27 cellular contexts compared by ENCODE assay signal in genomic region chr2:237162959-237163358, GRCh38.
DNase-seq lines count a peak whose midpoint lies in the region; ATAC-seq, FAIRE-seq and TF ChIP-seq lines count a peak whose summit lies in the region.
"Had no signal": no experiment of that assay in that cellular context is flagged by ENCODE, and none has a peak within 500 bp of the region (broad histone marks: within the 10 kb centered on the region; RNA-seq: fewer than 3 reads in every experiment).

No MANE protein-coding gene starts in this region.

- H2BK5ac ChIP-seq in IMR-90 (ENCODE audit: low read depth, low read length, poor library complexity, severe bottlenecking): peak overlapping the region; percentile 36

- no peak for TF ChIP-seq POLR2A in A549 (IDR thresholded peaks at IDR 0.05; ENCODE audit: low read length)
- no peak for TF ChIP-seq POLR2A in IMR-90 (IDR thresholded peaks at IDR 0.05; ENCODE audit: low read depth, low read length)

- in situ Hi-C loops in IMR-90 (cut with MboI; ENCODE audit: low sequenced_read_pairs): loop anchor here (10.0 kb wide), 1 partner anchor 162 kb away; no protein-coding TSS in a partner anchor

- TF ChIP-seq RAD21 in A549 (conservative IDR thresholded peaks at IDR 0.05 in 1 of 2, IDR thresholded peaks at IDR 0.05 in 1 of 2): no peak
- no peak for TF ChIP-seq RAD21 in IMR-90 (IDR thresholded peaks at IDR 0.05; ENCODE audit: low read length)

- H2BK20ac ChIP-seq in IMR-90 (ENCODE audit: low read depth, low read length): 0 out of 2 replicates have a peak overlapping the region, but pooled peaks have one; percentile 27

- no peaks in the 10 kb centered on the region for H3K36me3 ChIP-seq in IMR-90 (ENCODE audit: control insufficient read depth, insufficient read depth, low read length)
- H3K36me3 ChIP-seq: SJSA1 had no signal

- H3K23ac ChIP-seq in IMR-90 (ENCODE audit: low read depth, low read length): no peak overlapping the region

- intact Hi-C loops in IMR-90 (cut with micrococcal nuclease): no loop called here

- peak overlapping the region in 1 of 2 experiments; percentile 56; a peak in 2 of 4 replicates for H4K8ac ChIP-seq in IMR-90 (ENCODE audit: low read depth in 2 of 2, low read length in 2 of 2)

- H4K5ac ChIP-seq in IMR-90 (ENCODE audit: low read depth, low read length): peak overlapping the region; percentile 9; the same call in 1 of the 2 replicates

- H3K27ac ChIP-seq in A549: no peak overlapping the region
- H3K27ac ChIP-seq in IMR-90 (ENCODE audit: insufficient read depth, low read length): peak overlapping the region; percentile 44; the same call in 1 of the 2 replicates
- H3K27ac ChIP-seq: PC-9, SJSA1 had no signal

- no peak overlapping the region; the same call in 1 of the 2 replicates for H4K91ac ChIP-seq in IMR-90 (ENCODE audit: insufficient read depth, low read depth, low read length)

- H3K4me1 ChIP-seq in A549 (no peaks in the 10 kb centered on the region), IMR-90 (ENCODE audit: control insufficient read depth, insufficient read depth, low read length) (peaks cover 11% of the 10 kb centered on the region)

- H3K4me3 ChIP-seq in A549: no peak overlapping the region
- no peak overlapping the region for H3K4me3 ChIP-seq in IMR-90 (ENCODE audit: insufficient read depth, low read depth, low read length)
- H3K4me3 ChIP-seq: PC-9, SJSA1 had no signal

- peaks cover 2 to 25% of the 10 kb centered on the region in 2 experiments; a peak in 2 of 4 replicates for H3K79me1 ChIP-seq in IMR-90 (ENCODE audit: low read depth in 1 of 2, low read length in 2 of 2)

- peaks cover 9% of the 10 kb centered on the region for H3K4me1 Mint-ChIP-seq in T-helper 17 cell

- CTCF ChIA-PET in A549 (lab: Yijun Ruan, JAX): interaction anchor here (1.2 to 2.1 kb wide), 3 partner anchors 116 to 583 kb away, joined by 3 to 12 read pairs (median 3); no protein-coding TSS in a partner anchor
- CTCF ChIA-PET in IMR-90 (lab: Yijun Ruan, JAX): interaction anchor here (0.7 kb wide), 3 partner anchors 251 to 657 kb away, joined by 3 to 6 read pairs (median 3); no protein-coding TSS in a partner anchor

- dilution Hi-C loops in IMR-90 (cut with HindIII; ENCODE audit: low sequenced_read_pairs, unreplicated experiment): no loop called here

- no peak overlapping the region for H3K14ac ChIP-seq in IMR-90 (replicated peaks; ENCODE audit: low read depth, low read length)

- H3K4me2 ChIP-seq in A549 (no peak overlapping the region), IMR-90 (ENCODE audit: low read depth, low read length) (no peak overlapping the region)
- H3K4me2 ChIP-seq: PC-9 had no signal

- ATAC-seq in A549 (no peak), IMR-90 (ENCODE audit: low read depth) (no peak), T-helper 17 cell (no peak), GM18909 (IDR thresholded peaks at IDR 0.05; ENCODE audit: poor library complexity, unreplicated experiment) (no peak)

- no peaks in the 10 kb centered on the region for H3K9me3 ChIP-seq in A549
- H3K9me3 ChIP-seq in IMR-90 (ENCODE audit: control insufficient read depth, insufficient read depth, low read length): no peaks in the 10 kb centered on the region
- no peaks in the 10 kb centered on the region for H3K9me3 ChIP-seq in T-helper 17 cell (ENCODE audit: control insufficient read depth, low read length, poor library complexity, severe bottlenecking)

- DNase-seq in A549 (ENCODE audit: low read depth in 1 of 2, low spot score in 1 of 2) (no peak), IMR-90 (no peak), T-helper 17 cell (no peak), myocyte (ENCODE audit: low read depth) (peak; percentile 21), T1000 (lab: John Stamatoyannopoulos, UW) (no peak), NCI-H1417 treated with DMSO at 0.1 percent for 48 hours (lab: John Stamatoyannopoulos, UW) (no peak), EL (no peak)
- DNase-seq: AML-193; C1 segment of cervical spinal cord; CD4-positive, alpha-beta memory T cell; COR-L47; GDM1; Kasumi-1; NCI-H1105 treated with DMSO at 0.1 percent for 48 hours; NCI-H2029; NCI-H446; NCI-H524 treated with DMSO at 0.1 percent for 48 hours; NCI-H774; NK-92 treated with Interleukin-12 subunit alpha and Interleukin-12 subunit beta, amount 100 ng/mL, for 24 hours; PC-9; Right ventricle myocardium superior had no signal

- H2BK15ac ChIP-seq in IMR-90 (ENCODE audit: low read depth, low read length): 0 out of 3 replicates have a peak overlapping the region, but pooled peaks have one; percentile 6

- H3K27me3 Mint-ChIP-seq in T-helper 17 cell: peaks cover 44% of the 10 kb centered on the region

- H3K18ac ChIP-seq in IMR-90 (ENCODE audit: low read depth, low read length): peak overlapping the region; percentile 24; the same call in 1 of the 2 replicates

- H3K9me1 ChIP-seq in IMR-90 (ENCODE audit: insufficient read depth, low read length): peaks cover 7% of the 10 kb centered on the region

- no peaks in the 10 kb centered on the region for H3K27me3 ChIP-seq in IMR-90 (ENCODE audit: control insufficient read depth, insufficient read depth, low read length)
- H3K27me3 ChIP-seq: SJSA1 had no signal

- BruUV-seq in IMR-90 (replicated peaks; lab: Mats Ljungman, UMichigan): no TSS peak

- H3K9ac ChIP-seq in IMR-90 (ENCODE audit: low read depth, low read length): no peak overlapping the region

- no peak overlapping the region for H2AK9ac ChIP-seq in IMR-90 (replicated peaks; ENCODE audit: low read depth, low read length, poor library complexity)

- peak overlapping the region; percentile 2 for H3K27ac Mint-ChIP-seq in T-helper 17 cell

- peak overlapping the region; percentile 24; the same call in 1 of the 2 replicates for H3K4ac ChIP-seq in IMR-90 (ENCODE audit: low read depth, low read length)

- TF ChIP-seq CTCF in A549 (IDR thresholded peaks at IDR 0.05) (no peak), IMR-90 (conservative IDR thresholded peaks at IDR 0.05; ENCODE audit: low read depth, low read length) (no peak)

- no peak for TF ChIP-seq EP300 in A549 (IDR thresholded peaks at IDR 0.05)

- no peaks in the 10 kb centered on the region for H4K20me1 ChIP-seq in IMR-90 (ENCODE audit: insufficient read depth, low read length)

- no peak overlapping the region for H3K56ac ChIP-seq in IMR-90 (ENCODE audit: extremely low read depth, insufficient read depth, low read length)

- no peak overlapping the region for H3K4me3 Mint-ChIP-seq in T-helper 17 cell
- H3K4me3 Mint-ChIP-seq: CD4-positive, alpha-beta memory T cell had no signal

- no peak overlapping the region for H2AK5ac ChIP-seq in IMR-90 (ENCODE audit: low read depth, low read length)

- FAIRE-seq in A549 (lab: Jason Lieb, UNC): no peak
- FAIRE-seq: A204.1, GM12892, GM19239, H54 had no signal

- H2AFZ ChIP-seq in IMR-90 (replicated peaks; ENCODE audit: low read length, poor library complexity): no peak overlapping the region
- H2AFZ ChIP-seq: PC-9 had no signal

- 62% methylated on average over 5 of the region's 5 CpGs for WGBS in A549 (ENCODE audit: missing lambda C conversion rate)
- WGBS in IMR-90 (ENCODE audit: extremely low coverage in 2 of 2, insufficient read length in 1 of 2), 2 experiments: no CpG with 5 or more reads among the region's 5 CpGs

- POLR2A ChIA-PET in A549 (lab: Yijun Ruan, JAX): no interaction called here
- POLR2A ChIA-PET in IMR-90 (lab: Charles Lee; ENCODE audit: unreplicated experiment): no interaction called here

- H2BK120ac ChIP-seq in IMR-90 (ENCODE audit: low read depth, low read length): peak overlapping the region; percentile 77; the same call in 1 of the 2 replicates

- peaks cover 8% of the 10 kb centered on the region for H3K36me3 Mint-ChIP-seq in T-helper 17 cell (ENCODE audit: low read depth)
- H3K36me3 Mint-ChIP-seq: CD4-positive, alpha-beta memory T cell had no signal

TF ChIP-seq in A549, 52 proteins besides CTCF, POLR2A, EP300 and RAD21:
- TF ChIP-seq KDM5A (IDR thresholded peaks at IDR 0.05) (no peak), RARB (CRISPR knock-in tag; IDR thresholded peaks at IDR 0.05) (no peak), CBX8 (IDR thresholded peaks at IDR 0.05) (no peak), HOXA7 (CRISPR knock-in tag; IDR thresholded peaks at IDR 0.05) (no peak), MAFK (IDR thresholded peaks at IDR 0.05; ENCODE audit: partially characterized antibody) (peak; percentile 68)

TF ChIP-seq in IMR-90, 13 proteins besides CTCF, POLR2A, EP300 and RAD21:
- TF ChIP-seq MAFK (IDR thresholded peaks at IDR 0.05; ENCODE audit: low read depth, low read length) (peak; percentile 85), CEBPB (IDR thresholded peaks at IDR 0.05; ENCODE audit: low read depth, low read length) (no peak)
